ENCODE assay signal across 8 cellular contexts in genomic region chrX:45070116-45071007, GRCh38.
DNase-seq lines count a peak whose midpoint lies in the region; ATAC-seq and TF ChIP-seq lines count a peak whose summit lies in the region.

No MANE protein-coding gene starts in this region.

- DNase-seq in CD4-positive, CD25-positive, alpha-beta regulatory T cell = peak; percentile 1 to 78 (median 53)
- no peak for DNase-seq in GM13977 (ENCODE audit: low spot score)
- DNase-seq in NCI-H1694 treated with DMSO at 0.1 percent for 48 hours (lab: John Stamatoyannopoulos, UW) = peak; percentile 37
- DNase-seq in activated T-helper 1 cell treated with anti-CD3 and anti-CD28 coated beads, Interleukin-12 subunit alpha, Interleukin-12 subunit beta, Interleukin-2, Interleukin-4 antibody, amounts not matched to agents 30 ng/mL and 10 ng/mL and 1 ng/mL, durations not matched to agents 14 hours and 24 hours and 36 hours (ENCODE audit: low spot score) = no peak
- peak; percentile 38 for DNase-seq in glomerular visceral epithelial cell (ENCODE audit: extremely low spot score)
- DNase-seq in sciatic nerve (ENCODE audit: low spot score) = no peak

- H3K27me3 Mint-ChIP-seq in CD4-positive, CD25-positive, alpha-beta regulatory T cell = no peaks in the 10 kb centered on the region
- no peaks in the 10 kb centered on the region for H3K27me3 Mint-ChIP-seq in activated T-helper 1 cell treated with anti-CD3 and anti-CD28 coated beads, Interleukin-12 subunit alpha, Interleukin-12 subunit beta, Interleukin-2, Interleukin-4 antibody, amounts not matched to agents 30 ng/mL and 10 ng/mL and 1 ng/mL, durations not matched to agents 14 hours and 24 hours and 36 hours (ENCODE audit: insufficient read depth)

- intact Hi-C loops in activated T-helper 1 cell treated with anti-CD3 and anti-CD28 coated beads, Interleukin-12 subunit alpha, Interleukin-12 subunit beta, Interleukin-2, Interleukin-4 antibody, amounts not matched to agents 30 ng/mL and 10 ng/mL and 1 ng/mL, durations not matched to agents 14 hours and 24 hours and 36 hours (cut with micrococcal nuclease) = loop anchor here (1.0 to 10.0 kb wide), 3 partner anchors 196 to 1116 kb away; partner anchors contain the start of gene FUNDC1
- intact Hi-C loops in sciatic nerve (cut with DNase I) = no loop called here

- H3K27me3 ChIP-seq in CD4-positive, CD25-positive, alpha-beta regulatory T cell (ENCODE audit: control insufficient read depth, insufficient read depth, low read length) = no peaks in the 10 kb centered on the region

- H3K36me3 ChIP-seq in CD4-positive, CD25-positive, alpha-beta regulatory T cell (ENCODE audit: control insufficient read depth, insufficient read depth, low read length) = peaks cover 21% of the 10 kb centered on the region

- in situ Hi-C loops in GM13977 (cut with MboI; ENCODE audit: low pct_unique_long_range_greater_than_20kb, low sequenced_read_pairs, unreplicated experiment) = no loop called here

- H3K27ac Mint-ChIP-seq in CD4-positive, CD25-positive, alpha-beta regulatory T cell = peak overlapping the region; percentile 37 to 90 (median 40)
- H3K27ac Mint-ChIP-seq in activated T-helper 1 cell treated with anti-CD3 and anti-CD28 coated beads, Interleukin-12 subunit alpha, Interleukin-12 subunit beta, Interleukin-2, Interleukin-4 antibody, amounts not matched to agents 30 ng/mL and 10 ng/mL and 1 ng/mL, durations not matched to agents 14 hours and 24 hours and 36 hours = peak overlapping the region; percentile 63

- peak; percentile 47 to 52 for ATAC-seq in CD4-positive, CD25-positive, alpha-beta regulatory T cell (ENCODE audit: low read depth in 2 of 2)
- ATAC-seq in sciatic nerve (peak; percentile 45), GM21825 (IDR thresholded peaks at IDR 0.05; ENCODE audit: unreplicated experiment) (no peak), HG02938 (IDR thresholded peaks at IDR 0.05; ENCODE audit: unreplicated experiment) (no peak)

- peaks cover 31% of the 10 kb centered on the region for H3K36me3 Mint-ChIP-seq in CD4-positive, CD25-positive, alpha-beta regulatory T cell
- H3K36me3 Mint-ChIP-seq in activated T-helper 1 cell treated with anti-CD3 and anti-CD28 coated beads, Interleukin-12 subunit alpha, Interleukin-12 subunit beta, Interleukin-2, Interleukin-4 antibody, amounts not matched to agents 30 ng/mL and 10 ng/mL and 1 ng/mL, durations not matched to agents 14 hours and 24 hours and 36 hours (ENCODE audit: low read depth) = peaks cover 34% of the 10 kb centered on the region

- H3K4me1 Mint-ChIP-seq in CD4-positive, CD25-positive, alpha-beta regulatory T cell = peaks cover 32 to 74% (median 53%) of the 10 kb centered on the region in 4 donors
- H3K4me1 Mint-ChIP-seq in activated T-helper 1 cell treated with anti-CD3 and anti-CD28 coated beads, Interleukin-12 subunit alpha, Interleukin-12 subunit beta, Interleukin-2, Interleukin-4 antibody, amounts not matched to agents 30 ng/mL and 10 ng/mL and 1 ng/mL, durations not matched to agents 14 hours and 24 hours and 36 hours (ENCODE audit: low read depth) = peaks cover 44% of the 10 kb centered on the region

- peaks cover 18% of the 10 kb centered on the region for H3K4me1 ChIP-seq in CD4-positive, CD25-positive, alpha-beta regulatory T cell (ENCODE audit: control insufficient read depth, insufficient read depth, low read length, poor library complexity, severe bottlenecking)

- no peak overlapping the region for H3K4me3 ChIP-seq in CD4-positive, CD25-positive, alpha-beta regulatory T cell (ENCODE audit: low read depth, low read length)

- no peaks in the 10 kb centered on the region for H3K9me3 Mint-ChIP-seq in CD4-positive, CD25-positive, alpha-beta regulatory T cell
- H3K9me3 Mint-ChIP-seq in activated T-helper 1 cell treated with anti-CD3 and anti-CD28 coated beads, Interleukin-12 subunit alpha, Interleukin-12 subunit beta, Interleukin-2, Interleukin-4 antibody, amounts not matched to agents 30 ng/mL and 10 ng/mL and 1 ng/mL, durations not matched to agents 14 hours and 24 hours and 36 hours = no peaks in the 10 kb centered on the region

- H3K4me3 Mint-ChIP-seq in CD4-positive, CD25-positive, alpha-beta regulatory T cell = peak overlapping the region; percentile 0 to 55 (median 14)
- no peak overlapping the region for H3K4me3 Mint-ChIP-seq in activated T-helper 1 cell treated with anti-CD3 and anti-CD28 coated beads, Interleukin-12 subunit alpha, Interleukin-12 subunit beta, Interleukin-2, Interleukin-4 antibody, amounts not matched to agents 30 ng/mL and 10 ng/mL and 1 ng/mL, durations not matched to agents 14 hours and 24 hours and 36 hours

- TF ChIP-seq CTCF in GM13977 (IDR thresholded peaks at IDR 0.05; ENCODE audit: extremely low read depth, insufficient read depth, missing control alignments) = peak; percentile 66

- H3K27ac ChIP-seq in CD4-positive, CD25-positive, alpha-beta regulatory T cell (ENCODE audit: insufficient read depth, low read length, poor library complexity, severe bottlenecking) = peak overlapping the region; percentile 55

- H3K9me3 ChIP-seq in CD4-positive, CD25-positive, alpha-beta regulatory T cell (ENCODE audit: control insufficient read depth in 2 of 2, low read length in 2 of 2) = no peaks in the 10 kb centered on the region

Comparison
In these comparisons a context has a peak if more than half of its experiments do, and no peak if none do; other contexts are left out.
1. ATAC-seq: peak in CD4-positive, CD25-positive, alpha-beta regulatory T cell (2 of 2) and sciatic nerve (single experiment); none in GM21825 (single experiment) and HG02938 (single experiment).
2. DNase-seq: peak in CD4-positive, CD25-positive, alpha-beta regulatory T cell (3 of 3), NCI-H1694 treated with DMSO at 0.1 percent for 48 hours (single experiment) and glomerular visceral epithelial cell (single experiment); none in GM13977 (single experiment), activated T-helper 1 cell treated with anti-CD3 and anti-CD28 coated beads, Interleukin-12 subunit alpha, Interleukin-12 subunit beta, Interleukin-2, Interleukin-4 antibody, amounts not matched to agents 30 ng/mL and 10 ng/mL and 1 ng/mL, durations not matched to agents 14 hours and 24 hours and 36 hours (single experiment) and sciatic nerve (single experiment).